18 cellular contexts compared by ENCODE assay signal in genomic region chr3:184479426-184480126, GRCh38.
DNase-seq lines count a peak whose midpoint lies in the region; ATAC-seq and TF ChIP-seq lines count a peak whose summit lies in the region.
"Had no signal": no experiment of that assay in that cellular context is flagged by ENCODE, and none has a peak within 500 bp of the region (broad histone marks: within the 10 kb centered on the region; RNA-seq: fewer than 3 reads in every experiment).

No MANE protein-coding gene starts in this region.

- no peak overlapping the region for H3K9ac ChIP-seq in SK-N-MC (ENCODE audit: insufficient read length)

- DNase-seq in Right ventricle myocardium superior: no peak
- DNase-seq in left ventricle myocardium inferior: no peak
- DNase-seq in SK-N-MC (ENCODE audit: low read depth, low spot score): no peak
- no peak for DNase-seq in left cardiac atrium
- DNase-seq in superior temporal gyrus (ENCODE audit: extremely low spot score): peak; percentile 20
- DNase-seq in lower lobe of right lung: no peak
- DNase-seq in activated T-cell treated with anti-CD3 and anti-CD28 coated beads, Interleukin-2, amount 50 U/mL, for 72 hours: no peak
- DNase-seq: EL, Kasumi-1, MM.1S, NCI-H1105, NCI-H1694, NCI-H2107, NCI-H526 treated with DMSO at 0.1 percent for 48 hours, OCI-M1 had no signal

- no peak overlapping the region for H3K27ac ChIP-seq in left ventricle myocardium inferior (replicated peaks)
- H3K27ac ChIP-seq in SK-N-MC: 0 out of 2 replicates have a peak overlapping the region, but pooled peaks have one; percentile 15
- no peak overlapping the region for H3K27ac ChIP-seq in lower lobe of right lung
- H3K27ac ChIP-seq: A549, C4-2B had no signal

- peaks cover 0 to 2% of the 10 kb centered on the region in 2 donors for H3K36me3 Mint-ChIP-seq in activated T-cell treated with anti-CD3 and anti-CD28 coated beads, Interleukin-2, amount 50 U/mL, for 72 hours (ENCODE audit: insufficient read depth in 2 of 2)

- H3K27me3 Mint-ChIP-seq in activated T-cell treated with anti-CD3 and anti-CD28 coated beads, Interleukin-2, amount 50 U/mL, for 72 hours (ENCODE audit: low read depth): peaks cover 15% of the 10 kb centered on the region

- H3K4me1 ChIP-seq in left ventricle myocardium inferior: no peaks in the 10 kb centered on the region
- H3K4me1 ChIP-seq in lower lobe of right lung: no peaks in the 10 kb centered on the region
- H3K4me1 ChIP-seq: A549 had no signal

- H3K9me3 Mint-ChIP-seq in activated T-cell treated with anti-CD3 and anti-CD28 coated beads, Interleukin-2, amount 50 U/mL, for 72 hours: no peaks in the 10 kb centered on the region

- no peak overlapping the region for H3K4me3 Mint-ChIP-seq in activated T-cell treated with anti-CD3 and anti-CD28 coated beads, Interleukin-2, amount 50 U/mL, for 72 hours

- H3K9me3 ChIP-seq in left ventricle myocardium inferior (replicated peaks) (peaks cover 17% of the 10 kb centered on the region), SK-N-MC (ENCODE audit: low read depth, low read length) (no peaks in the 10 kb centered on the region), lower lobe of right lung (no peaks in the 10 kb centered on the region)

- H3K4me3 ChIP-seq in left ventricle myocardium inferior (no peak overlapping the region), SK-N-MC (no peak overlapping the region), lower lobe of right lung (no peak overlapping the region)
- H3K4me3 ChIP-seq: A549 had no signal

- no peak for TF ChIP-seq CTCF in left ventricle myocardium inferior (IDR thresholded peaks at IDR 0.05; ENCODE audit: borderline replicate concordance)
- no peak for TF ChIP-seq CTCF in lower lobe of right lung (IDR thresholded peaks at IDR 0.05)

- intact Hi-C loops in Right ventricle myocardium superior (cut with DNase I): no loop called here
- intact Hi-C loops in left ventricle myocardium inferior (cut with micrococcal nuclease): no loop called here
- intact Hi-C loops in left cardiac atrium (cut with DNase I): no loop called here
- intact Hi-C loops in lower lobe of right lung (cut with DNase I): no loop called here

- ATAC-seq in Right ventricle myocardium superior (ENCODE audit: poor library complexity): peak; percentile 61
- ATAC-seq in left cardiac atrium: peak; percentile 47 to 61
- no peak for ATAC-seq in HG02759 (IDR thresholded peaks at IDR 0.05; ENCODE audit: unreplicated experiment)
- ATAC-seq in lower lobe of right lung: no peak
- no peak for ATAC-seq in activated T-cell treated with anti-CD3 and anti-CD28 coated beads, Interleukin-2, amount 50 U/mL, for 72 hours (replicated peaks in 1 of 2)
- ATAC-seq: A549 had no signal

- H3K27me3 ChIP-seq in left ventricle myocardium inferior (ENCODE audit: low read depth) (peaks cover 43% of the 10 kb centered on the region), lower lobe of right lung (ENCODE audit: low read depth) (peaks cover 14% of the 10 kb centered on the region)

- no peaks in the 10 kb centered on the region for H3K4me1 Mint-ChIP-seq in activated T-cell treated with anti-CD3 and anti-CD28 coated beads, Interleukin-2, amount 50 U/mL, for 72 hours (ENCODE audit: low read depth)

- no peaks in the 10 kb centered on the region for H3K36me3 ChIP-seq in left ventricle myocardium inferior
- H3K36me3 ChIP-seq in SK-N-MC (ENCODE audit: insufficient read depth, low read length): no peaks in the 10 kb centered on the region
- no peaks in the 10 kb centered on the region for H3K36me3 ChIP-seq in lower lobe of right lung

- no peak overlapping the region for H3K27ac Mint-ChIP-seq in activated T-cell treated with anti-CD3 and anti-CD28 coated beads, Interleukin-2, amount 50 U/mL, for 72 hours

Comparison
In these comparisons a context has a peak if more than half of its experiments do, and no peak if none do; other contexts are left out.
1. ATAC-seq: peak in Right ventricle myocardium superior (single experiment) and left cardiac atrium (2 of 2); none in HG02759 (single experiment), lower lobe of right lung (0 of 2) and activated T-cell treated with anti-CD3 and anti-CD28 coated beads, Interleukin-2, amount 50 U/mL, for 72 hours (0 of 2).